21 cellular contexts compared by ENCODE assay signal in the genomic region with DNA sequence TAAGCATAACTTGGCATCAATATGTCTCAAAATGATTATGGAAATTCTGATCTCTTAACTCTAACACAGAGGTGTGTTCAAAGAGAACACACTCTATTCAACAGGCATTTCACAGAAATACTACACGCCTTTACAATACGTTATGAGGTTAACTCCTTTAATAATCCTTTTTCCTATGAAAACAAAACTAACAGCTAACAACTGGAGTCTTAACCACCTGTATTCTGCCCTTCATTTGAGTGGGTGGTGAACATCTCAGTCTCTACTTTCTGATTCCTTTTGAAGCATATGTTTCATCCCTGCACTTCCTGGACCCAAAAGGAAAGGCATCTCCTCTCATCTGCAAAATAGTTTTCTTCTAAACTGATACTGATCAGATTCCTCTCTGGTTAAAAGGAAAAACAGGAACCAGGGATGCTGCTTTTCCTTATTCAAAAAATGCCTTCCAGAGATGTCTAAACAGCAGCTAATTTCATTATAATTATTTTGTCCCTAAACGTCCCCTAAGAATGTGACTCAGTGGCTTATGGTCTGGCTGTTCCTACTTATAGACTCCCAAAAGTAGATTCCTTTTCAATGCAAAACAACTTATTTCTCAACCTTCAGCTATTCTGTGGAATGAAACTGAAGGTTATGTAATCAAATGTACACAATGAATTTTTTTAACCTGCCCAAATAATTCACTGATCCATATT. TPM values are rescaled to one million over a fixed set of nuclear protein-coding genes. Genes with fewer than 3 reads are reported as not detected.
DNase-seq lines count a peak whose midpoint lies in the region; ATAC-seq, FAIRE-seq and TF ChIP-seq lines count a peak whose summit lies in the region.
"Had no signal": no experiment of that assay in that cellular context is flagged by ENCODE, and none has a peak within 500 bp of the region (broad histone marks: within the 10 kb centered on the region; RNA-seq: fewer than 3 reads in every experiment).

No MANE protein-coding gene starts in this region.

- FAIRE-seq in GM18507 (lab: Jason Lieb, UNC) = peak; percentile 47
- no peak for FAIRE-seq in HTR-8/SVneo (lab: Jason Lieb, UNC)
- FAIRE-seq: bronchial epithelial cell had no signal

- DNase-seq in GM13976 (ENCODE audit: low spot score) (peak; percentile 45), GM18507 (ENCODE audit: extremely low spot score, insufficient read length, low read depth) (no peak), chondrocyte (ENCODE audit: low spot score) (no peak), GM20000 (ENCODE audit: low spot score) (no peak), NCI-H2081 treated with DMSO at 0.1 percent for 48 hours (lab: John Stamatoyannopoulos, UW) (no peak), HTR-8/SVneo (ENCODE audit: insufficient read length, low spot score) (no peak)
- DNase-seq: activated B cell treated with CpG ODN at 0.5 μM for 24 hours; activated naive CD8-positive, alpha-beta T cell treated with anti-CD3 and anti-CD28 coated beads, Interleukin-2, amount 10 ng/mL, durations not matched to agents 7 days and 5 days; CD8-positive, alpha-beta memory T cell; DND-41; esophagus squamous epithelium; IMR-90; left colon; MG63; NCI-H2227 treated with DMSO at 0.1 percent for 48 hours; stimulated activated naive CD4-positive, alpha-beta T cell treated with Interleukin-2 at 50 U/mL for 16 hours; upper lobe of left lung had no signal

- H3K27ac Mint-ChIP-seq in chondrocyte (ENCODE audit: unreplicated experiment) = peak overlapping the region; percentile 95
- H3K27ac Mint-ChIP-seq: activated B cell treated with CpG ODN at 0.5 μM for 24 hours; activated naive CD8-positive, alpha-beta T cell treated with anti-CD3 and anti-CD28 coated beads, Interleukin-2, amount 10 ng/mL, durations not matched to agents 7 days and 5 days; nephron had no signal

- no peaks in the 10 kb centered on the region for H3K27me3 Mint-ChIP-seq in chondrocyte (ENCODE audit: low read depth)
- H3K27me3 Mint-ChIP-seq: activated B cell treated with CpG ODN at 0.5 μM for 24 hours; activated naive CD8-positive, alpha-beta T cell treated with anti-CD3 and anti-CD28 coated beads, Interleukin-2, amount 10 ng/mL, durations not matched to agents 7 days and 5 days; CD8-positive, alpha-beta memory T cell had no signal

- no peak for TF ChIP-seq CTCF in GM13976 (IDR thresholded peaks at IDR 0.05; ENCODE audit: borderline replicate concordance, control extremely low read depth, extremely low read depth, insufficient read depth, missing control alignments)
- no peak for TF ChIP-seq CTCF in chondrocyte (IDR thresholded peaks at IDR 0.05)
- no peak for TF ChIP-seq CTCF in GM20000 (IDR thresholded peaks at IDR 0.05; ENCODE audit: extremely low read depth, missing control alignments)

- peaks cover 35% of the 10 kb centered on the region for H3K4me1 Mint-ChIP-seq in chondrocyte (ENCODE audit: low read depth)

- H3K36me3 Mint-ChIP-seq in chondrocyte (ENCODE audit: low read depth) = peaks cover 2% of the 10 kb centered on the region

- ATAC-seq in HG03066 (IDR thresholded peaks at IDR 0.05; ENCODE audit: low read depth, unreplicated experiment) = peak; percentile 64
- ATAC-seq: left colon, Panc1 had no signal

- H3K4me3 Mint-ChIP-seq in chondrocyte (ENCODE audit: unreplicated experiment) = no peak overlapping the region
- H3K4me3 Mint-ChIP-seq: activated B cell treated with CpG ODN at 0.5 μM for 24 hours; activated naive CD8-positive, alpha-beta T cell treated with anti-CD3 and anti-CD28 coated beads, Interleukin-2, amount 10 ng/mL, durations not matched to agents 7 days and 5 days; CD8-positive, alpha-beta memory T cell; nephron had no signal

- in situ Hi-C loops in GM13976 (cut with MboI; ENCODE audit: low sequenced_read_pairs, unreplicated experiment) = no loop called here

- no peaks in the 10 kb centered on the region for H3K9me3 Mint-ChIP-seq in chondrocyte (ENCODE audit: low read depth)
- H3K9me3 Mint-ChIP-seq: activated B cell treated with CpG ODN at 0.5 μM for 24 hours; activated naive CD8-positive, alpha-beta T cell treated with anti-CD3 and anti-CD28 coated beads, Interleukin-2, amount 10 ng/mL, durations not matched to agents 7 days and 5 days; CD8-positive, alpha-beta memory T cell; nephron had no signal

RNA-seq across cellular contexts. Expression of gene ITPR2, which starts 24.1 kb away (rescaled TPM):
- 18.7 to 28.8 TPM (median 19.8 TPM) in 3 replicates for total RNA-seq in chondrocyte
